Comparison of ENCODE assay signal across 16 cellular contexts in genomic region chr11:12413141-12414055, GRCh38. TPM values are rescaled to one million over a fixed set of nuclear protein-coding genes. Genes with fewer than 3 reads are reported as not detected.
DNase-seq lines count a peak whose midpoint lies in the region; ATAC-seq, FAIRE-seq and TF ChIP-seq lines count a peak whose summit lies in the region.
"Had no signal": no experiment of that assay in that cellular context is flagged by ENCODE, and none has a peak within 500 bp of the region (broad histone marks: within the 10 kb centered on the region; RNA-seq: fewer than 3 reads in every experiment).

No MANE protein-coding gene starts in this region.

- H3K27ac Mint-ChIP-seq in H9 = peak overlapping the region in 2 of 3 experiments; percentile 40 to 89; a peak in 2 of 7 replicates
- peak overlapping the region; percentile 95 for H3K27ac Mint-ChIP-seq in astrocyte (ENCODE audit: unreplicated experiment)
- H3K27ac Mint-ChIP-seq: activated CD8-positive, alpha-beta T cell treated with anti-CD3 and anti-CD28 coated beads, Interleukin-2, amount 10 ng/mL, durations not matched to agents 7 days and 5 days had no signal

- H3K14ac ChIP-seq in H9 (ENCODE audit: insufficient read depth, low read length) = no peak overlapping the region

- FAIRE-seq in astrocyte (lab: Jason Lieb, UNC) = peak; percentile 17

- no peak overlapping the region for H3K4me2 ChIP-seq in H9 (ENCODE audit: insufficient read depth, insufficient read length, low read length)
- H3K4me2 ChIP-seq in astrocyte (ENCODE audit: low read length) = peak overlapping the region; percentile 75

- H3K56ac ChIP-seq in H9 (ENCODE audit: insufficient read length, low read depth, low read length) = no peak overlapping the region

- no peaks in the 10 kb centered on the region for H3K27me3 Mint-ChIP-seq in H9 (ENCODE audit: low read depth)
- H3K27me3 Mint-ChIP-seq in astrocyte (ENCODE audit: low read depth, unreplicated experiment) = no peaks in the 10 kb centered on the region

- intact Hi-C loops in spleen (cut with DNase I; ENCODE audit: low total_unique reads) = loop anchor here (5.0 kb wide), 1 partner anchor 479 kb away; no protein-coding TSS in a partner anchor

- H3T11ph ChIP-seq in H9 (ENCODE audit: low read length) = no peak overlapping the region

- H3K9me3 Mint-ChIP-seq in H9 (no peaks in the 10 kb centered on the region), astrocyte (ENCODE audit: unreplicated experiment) (no peaks in the 10 kb centered on the region)

- H3K4me3 ChIP-seq in astrocyte (ENCODE audit: insufficient read depth, low read depth, low read length) (no peak overlapping the region), mucosa of rectum (ENCODE audit: low read length in 2 of 2) (no peak overlapping the region), spleen (no peak overlapping the region)
- H3K4me3 ChIP-seq: left lung had no signal

- H3K4me3 Mint-ChIP-seq in H9 (no peak overlapping the region), astrocyte (ENCODE audit: unreplicated experiment) (no peak overlapping the region)
- H3K4me3 Mint-ChIP-seq: activated CD8-positive, alpha-beta T cell treated with anti-CD3 and anti-CD28 coated beads, Interleukin-2, amount 10 ng/mL, durations not matched to agents 7 days and 5 days had no signal

- H4K20me1 ChIP-seq in H9 (ENCODE audit: control insufficient read depth, insufficient read depth, insufficient read length) (no peaks in the 10 kb centered on the region), astrocyte (ENCODE audit: insufficient read depth, low read length) (peaks cover 23% of the 10 kb centered on the region)

- H3K79me1 ChIP-seq in H9 (ENCODE audit: insufficient read depth, low read depth, low read length, poor library complexity, severe bottlenecking) = no peaks in the 10 kb centered on the region

- no peak overlapping the region for H2AK5ac ChIP-seq in H9 (ENCODE audit: insufficient read length, low read length)

- H2AFZ ChIP-seq in H9 (ENCODE audit: low read length) (no peak overlapping the region), astrocyte (ENCODE audit: low read depth, low read length) (no peak overlapping the region)

- TF ChIP-seq CTCF in H9 (conservative IDR thresholded peaks at IDR 0.05) (no peak), astrocyte (IDR thresholded peaks at IDR 0.05; ENCODE audit: insufficient read depth, low read depth, low read length) (no peak), spleen (IDR thresholded peaks at IDR 0.05 in 8 of 11, conservative IDR thresholded peaks at IDR 0.05 in 3 of 11) (no peak)

- H2BK20ac ChIP-seq in H9 (ENCODE audit: low read depth, low read length, poor library complexity, severe bottlenecking) = no peak overlapping the region

- no peak overlapping the region for H2BK120ac ChIP-seq in H9 (ENCODE audit: low read depth, low read length, poor library complexity, severe bottlenecking)

- no peak overlapping the region for H2BK12ac ChIP-seq in H9 (ENCODE audit: insufficient read length, low read depth, low read length)

- H3K9ac ChIP-seq in H9 (ENCODE audit: extremely low read depth, insufficient read length, low read length) (no peak overlapping the region), astrocyte (ENCODE audit: low read length) (peak overlapping the region; percentile 2), mucosa of rectum (ENCODE audit: low read depth in 1 of 2, low read length in 2 of 2) (no peak overlapping the region)

- H3K18ac ChIP-seq in H9 (ENCODE audit: insufficient read length, low read depth, low read length) = no peak overlapping the region

- H4K8ac ChIP-seq in H9 (replicated peaks; ENCODE audit: insufficient read length, low read depth, low read length) = no peak overlapping the region

- WGBS in H9 (ENCODE audit: extremely low coverage, insufficient read length, low lambda C conversion rate) = no CpG with 5 or more reads among the region's 9 CpGs
- WGBS in spleen, 5 donors = 71 to 87% (median 78%) methylated on average over 9 of the region's 9 CpGs

- no peaks in the 10 kb centered on the region for H3K79me2 ChIP-seq in H9 (ENCODE audit: insufficient read depth, low read length)
- peaks cover 93% of the 10 kb centered on the region for H3K79me2 ChIP-seq in astrocyte (ENCODE audit: insufficient read depth, low read length)

- DNase-seq in H9 (no peak), astrocyte (ENCODE audit: low read depth) (peak; percentile 54), spleen (no peak), hepatic stellate cell (ENCODE audit: low spot score) (no peak)
- DNase-seq: activated CD8-positive, alpha-beta T cell treated with anti-CD3 and anti-CD28 coated beads, Interleukin-2, amount 10 ng/mL, durations not matched to agents 7 days and 5 days; activated gamma-delta T cell; hippocampal formation; KBM-7; left lung; NCI-H748 treated with DMSO at 0.1 percent for 48 hours; ovary; stimulated activated CD4-positive, alpha-beta T cell treated with anti-CD3 and anti-CD28 coated beads, Interleukin-2, amount 100 ng/mL, for 24 hours had no signal

- H3K27ac ChIP-seq in H9 (ENCODE audit: insufficient read length, low read depth, low read length) (no peak overlapping the region), astrocyte (ENCODE audit: low read depth, low read length) (peak overlapping the region; percentile 91), mucosa of rectum (ENCODE audit: low read depth in 2 of 2, low read length in 2 of 2) (peak overlapping the region; percentile 61 to 67), spleen (peak overlapping the region in 6 of 8 donors; percentile 14 to 61 (median 28))
- H3K27ac ChIP-seq: left lung had no signal

- TF ChIP-seq POLR2A in spleen (IDR thresholded peaks at IDR 0.05) = no peak

- H3K9me3 ChIP-seq in H9 (ENCODE audit: control insufficient read depth, low read depth, low read length) (no peaks in the 10 kb centered on the region), astrocyte (ENCODE audit: insufficient read depth, low read depth, low read length) (no peaks in the 10 kb centered on the region), mucosa of rectum (ENCODE audit: control insufficient read depth in 2 of 2, low read length in 2 of 2) (no peaks in the 10 kb centered on the region), spleen (no peaks in the 10 kb centered on the region)
- H3K9me3 ChIP-seq: left lung had no signal

- no peak overlapping the region for H2BK15ac ChIP-seq in H9 (ENCODE audit: low read depth, low read length)

- no peaks in the 10 kb centered on the region for H3K36me3 ChIP-seq in astrocyte (ENCODE audit: insufficient read depth, low read length)
- H3K36me3 ChIP-seq in mucosa of rectum (ENCODE audit: control insufficient read depth in 2 of 2, insufficient read depth in 2 of 2, low read length in 2 of 2) = no peaks in the 10 kb centered on the region
- no peaks in the 10 kb centered on the region for H3K36me3 ChIP-seq in spleen
- H3K36me3 ChIP-seq: left lung, ovary had no signal

- H3K36me3 Mint-ChIP-seq in H9 (ENCODE audit: insufficient read depth in 1 of 3, low read depth in 3 of 3) (no peaks in the 10 kb centered on the region), astrocyte (ENCODE audit: low read depth, unreplicated experiment) (peaks cover 4% of the 10 kb centered on the region)

- H3K27me3 ChIP-seq in H9 (ENCODE audit: insufficient read depth, low read length) = no peaks in the 10 kb centered on the region
- H3K27me3 ChIP-seq in astrocyte (ENCODE audit: insufficient read depth, low read length) = no peaks in the 10 kb centered on the region
- no peaks in the 10 kb centered on the region for H3K27me3 ChIP-seq in mucosa of rectum (ENCODE audit: control insufficient read depth in 2 of 2, insufficient read depth in 2 of 2, low read length in 2 of 2)
- H3K27me3 ChIP-seq in spleen (replicated peaks in 1 of 7) = no peaks in the 10 kb centered on the region
- H3K27me3 ChIP-seq: left lung, ovary had no signal

- no peak overlapping the region for H3K23ac ChIP-seq in H9 (ENCODE audit: insufficient read length, low read depth, low read length)

- H2BK5ac ChIP-seq in H9 (ENCODE audit: insufficient read length, low read length) = no peak overlapping the region

- no peak for ATAC-seq in HG03460 (IDR thresholded peaks at IDR 0.05; ENCODE audit: unreplicated experiment)
- ATAC-seq in HG02973 (IDR thresholded peaks at IDR 0.05; ENCODE audit: unreplicated experiment) = no peak
- no peak for ATAC-seq in GM21528 (IDR thresholded peaks at IDR 0.05; ENCODE audit: low FRiP score, unreplicated experiment)
- ATAC-seq: activated CD8-positive, alpha-beta T cell treated with anti-CD3 and anti-CD28 coated beads, Interleukin-2, amount 10 ng/mL, durations not matched to agents 7 days and 5 days; left lung had no signal

- H3K4me1 Mint-ChIP-seq in H9 (peaks cover 27 to 49% of the 10 kb centered on the region in 2 experiments), astrocyte (ENCODE audit: low read depth, unreplicated experiment) (peaks cover 65% of the 10 kb centered on the region)

- H3K23me2 ChIP-seq in H9 (ENCODE audit: insufficient read length, low read depth, low read length, poor library complexity, severe bottlenecking) = no peaks in the 10 kb centered on the region

- no peak overlapping the region for H4K91ac ChIP-seq in H9 (ENCODE audit: insufficient read length, low read depth, low read length)

- H4K5ac ChIP-seq in H9 (ENCODE audit: insufficient read length, low read depth, low read length) = no peak overlapping the region

- H3K4ac ChIP-seq in H9 (ENCODE audit: low read depth, low read length) = no peak overlapping the region

- H3K4me1 ChIP-seq in H9 (ENCODE audit: insufficient read depth, low read length) (peaks cover 5% of the 10 kb centered on the region; the same call in 1 of the 2 replicates), astrocyte (ENCODE audit: insufficient read depth, low read length) (peaks cover 55% of the 10 kb centered on the region), mucosa of rectum (ENCODE audit: control insufficient read depth in 2 of 2, insufficient read depth in 2 of 2, low read length in 2 of 2) (peaks cover 2 to 5% of the 10 kb centered on the region in 2 donors), spleen (peaks cover 0 to 12% (median 3%) of the 10 kb centered on the region in 6 donors)

RNA-seq across cellular contexts. Expression of gene PARVA, which starts 36.0 kb away (rescaled TPM):
- 18.1 and 21.8 TPM in 2 replicates for total RNA-seq in H9 (2021)
- 106 TPM in 2 replicates for total RNA-seq in astrocyte
- 10 to 100 TPM; 14.6 to 56.6 (median 26.9) TPM for total RNA-seq in spleen
- polyA plus RNA-seq in spleen = 1 to 10 TPM; 3.8 to 5.8 (median 4.5) TPM
- total RNA-seq: activated CD8-positive, alpha-beta T cell treated with anti-CD3 and anti-CD28 coated beads, Interleukin-2, amount 10 ng/mL, durations not matched to agents 7 days and 5 days had no signal
